Comparison of ENCODE assay signal across 11 cellular contexts in the genomic region with DNA sequence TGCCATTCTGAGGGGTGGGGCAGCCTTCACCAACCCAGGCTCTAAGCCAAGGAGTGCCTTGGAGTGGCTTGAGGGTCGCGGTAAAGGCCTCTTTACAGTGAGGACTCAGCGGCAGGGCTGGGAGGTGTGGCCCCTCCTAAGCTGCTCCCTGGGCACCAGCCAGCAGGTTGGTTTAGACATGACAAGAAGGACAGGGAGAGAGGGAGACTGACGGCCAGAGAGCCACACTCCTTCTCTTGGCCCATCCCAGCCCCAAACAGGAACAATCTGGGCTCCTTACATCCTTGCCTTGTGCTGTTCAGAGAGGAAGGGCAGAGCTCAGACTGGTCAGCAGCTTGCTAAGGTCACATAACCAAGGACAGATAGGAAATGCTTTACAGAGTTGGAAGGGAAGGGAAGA.
"Had no signal": no experiment of that assay in that cellular context is flagged by ENCODE, and none has a peak within 500 bp of the region (broad histone marks: within the 10 kb centered on the region; RNA-seq: fewer than 3 reads in every experiment).

No MANE protein-coding gene starts in this region.

- H3K4me3 ChIP-seq: ascending aorta, psoas muscle, SJSA1 had no signal

- DNase-seq: activated naive CD8-positive, alpha-beta T cell treated with anti-CD3 and anti-CD28 coated beads, Interleukin-2, amount 10 ng/mL, durations not matched to agents 7 days and 5 days; activated T-cell treated with anti-CD3 and anti-CD28 coated beads, Interleukin-2, amount 50 U/mL, for 1 hour; foreskin melanocyte; natural killer cell; nucleus accumbens; psoas muscle; stimulated activated CD4-positive, alpha-beta T cell treated with anti-CD3 and anti-CD28 coated beads, Interleukin-4, amount 100 ng/mL, for 1 hour; stimulated activated naive CD8-positive, alpha-beta T cell treated with anti-CD3 and anti-CD28 coated beads, Interleukin-15, amount 100 ng/mL, for 72 hours had no signal

- H3K27ac ChIP-seq: ascending aorta, psoas muscle, SJSA1 had no signal

- ATAC-seq: activated CD4-positive, alpha-beta T cell treated with anti-CD3 and anti-CD28 coated beads for 36 hours; natural killer cell; psoas muscle; stimulated activated naive CD8-positive, alpha-beta T cell treated with anti-CD3 and anti-CD28 coated beads, Interleukin-15, amount 100 ng/mL, for 72 hours had no signal

- H3K9me3 ChIP-seq: ascending aorta, psoas muscle, SJSA1 had no signal

- H3K36me3 ChIP-seq: ascending aorta, SJSA1 had no signal

- H3K4me1 ChIP-seq: ascending aorta had no signal
